ENCODE assay signal across 18 cellular contexts in the genomic region with DNA sequence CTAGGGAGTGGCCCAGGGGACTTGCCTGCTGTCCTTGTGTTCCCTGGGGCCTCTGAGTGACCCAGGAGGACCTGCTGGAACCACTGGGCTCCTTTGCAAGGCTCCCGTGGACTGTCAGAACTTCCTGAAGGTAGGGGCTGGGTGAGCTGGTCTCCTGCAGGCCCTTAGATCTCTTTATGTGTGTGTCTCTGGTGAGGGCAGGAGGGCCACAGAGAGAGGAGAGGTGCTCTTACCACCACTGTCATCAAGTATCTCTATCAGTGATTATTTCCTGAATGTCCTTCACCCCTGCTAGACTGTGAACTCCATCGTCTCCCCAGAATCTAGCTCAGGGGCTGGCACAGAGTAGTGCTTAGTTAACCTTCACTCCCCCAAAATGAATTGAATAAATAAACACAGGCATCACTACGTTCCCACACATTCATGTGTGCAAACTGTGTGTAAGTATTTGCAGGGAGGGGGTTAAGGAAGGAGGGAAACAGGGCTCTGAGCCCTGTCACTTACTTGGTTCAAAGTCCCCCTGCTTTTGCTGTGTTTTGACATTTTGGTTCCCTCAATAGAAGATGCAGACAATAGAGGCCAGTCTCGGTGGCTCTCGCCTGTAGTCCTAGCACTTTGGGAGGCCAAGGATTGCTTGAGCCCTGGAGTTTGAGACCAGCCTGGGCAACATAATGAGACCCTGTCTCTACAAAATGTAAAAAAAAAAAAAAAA.
DNase-seq lines count a peak whose midpoint lies in the region; ATAC-seq, FAIRE-seq and TF ChIP-seq lines count a peak whose summit lies in the region.
"Had no signal": no experiment of that assay in that cellular context is flagged by ENCODE, and none has a peak within 500 bp of the region (broad histone marks: within the 10 kb centered on the region; RNA-seq: fewer than 3 reads in every experiment).

No MANE protein-coding gene starts in this region.

- TF ChIP-seq RAD21 in HepG2 (CRISPR knock-in tag; IDR thresholded peaks at IDR 0.05): no peak

- WGBS in HepG2 (ENCODE audit: low lambda C conversion rate): 2% methylated on average over 4 of the region's 5 CpGs
- 67% methylated on average over 3 of the region's 5 CpGs for WGBS in right lobe of liver (ENCODE audit: insufficient coverage, low coverage, low lambda C conversion rate, missing lambda C conversion rate)
- WGBS in endodermal cell (ENCODE audit: insufficient coverage in 1 of 2, insufficient read length in 1 of 2), 2 experiments: 97 to 98% methylated on average over 3 to 5 of the region's 5 CpGs

- in situ Hi-C loops in HepG2 (cut with HindIII; ENCODE audit: extremely low pct_ligation_motif_present, low pct_unique_long_range_greater_than_20kb): no loop called here

- no peak overlapping the region for H3K27ac ChIP-seq in HepG2 (ENCODE audit: extremely low read length, insufficient read depth, low read length)
- no peak overlapping the region for H3K27ac ChIP-seq in right lobe of liver
- H3K27ac ChIP-seq in endodermal cell (ENCODE audit: low read depth, low read length): no peak overlapping the region

- H3K27ac Mint-ChIP-seq in endodermal cell (no peak overlapping the region), neural crest cell (ENCODE audit: unreplicated experiment) (peak overlapping the region; percentile 57)
- H3K27ac Mint-ChIP-seq: CD8-positive, alpha-beta memory T cell; H9 had no signal

- H3K79me2 ChIP-seq in HepG2 (ENCODE audit: insufficient read depth, low read length): no peaks in the 10 kb centered on the region

- POLR2A ChIA-PET in HepG2 (lab: Yijun Ruan, JAX): no interaction called here

- H3K4me1 Mint-ChIP-seq in endodermal cell (peaks cover 17% of the 10 kb centered on the region), neural crest cell (no peaks in the 10 kb centered on the region)
- H3K4me1 Mint-ChIP-seq: CD4-positive, CD25-positive, alpha-beta regulatory T cell; CD8-positive, alpha-beta memory T cell had no signal

- H3K36me3 Mint-ChIP-seq in endodermal cell (ENCODE audit: low read depth) (peaks cover 4% of the 10 kb centered on the region), neural crest cell (ENCODE audit: low read depth) (no peaks in the 10 kb centered on the region)
- H3K36me3 Mint-ChIP-seq: CD4-positive, CD25-positive, alpha-beta regulatory T cell had no signal

- H3K9ac ChIP-seq in HepG2 (ENCODE audit: insufficient read depth, low read depth, low read length) (no peak overlapping the region), endodermal cell (ENCODE audit: extremely low read depth, low read length, poor library complexity, severe bottlenecking) (no peak overlapping the region)

- intact Hi-C loops in HepG2 (cut with micrococcal nuclease; ENCODE audit: unreplicated experiment): no loop called here
- intact Hi-C loops in right lobe of liver (cut with DNase I): no loop called here
- intact Hi-C loops in posterior cingulate gyrus (cut with DNase I): no loop called here

- peaks cover 2% of the 10 kb centered on the region for H3K27me3 Mint-ChIP-seq in endodermal cell (ENCODE audit: insufficient read depth)
- no peaks in the 10 kb centered on the region for H3K27me3 Mint-ChIP-seq in neural crest cell (ENCODE audit: low read depth)

- no peak for TF ChIP-seq EP300 in HepG2 (IDR thresholded peaks at IDR 0.05; ENCODE audit: low read depth in 2 of 2, low read length in 2 of 2)
- TF ChIP-seq EP300 in HepG2 (CRISPR knock-in tag; IDR thresholded peaks at IDR 0.05; ENCODE audit: borderline replicate concordance): no peak

- TF ChIP-seq CTCF in HepG2 (CRISPR knock-in tag; IDR thresholded peaks at IDR 0.05) (no peak), right lobe of liver (IDR thresholded peaks at IDR 0.05) (no peak), endodermal cell (conservative IDR thresholded peaks at IDR 0.05) (no peak), neural crest cell (conservative IDR thresholded peaks at IDR 0.05) (no peak)

- no peaks in the 10 kb centered on the region for H3K36me3 ChIP-seq in HepG2 (replicated peaks in 1 of 2; ENCODE audit: control insufficient read depth in 1 of 2, insufficient read depth in 2 of 2, low read length in 2 of 2)
- no peaks in the 10 kb centered on the region for H3K36me3 ChIP-seq in right lobe of liver
- H3K36me3 ChIP-seq in endodermal cell (ENCODE audit: control insufficient read depth, insufficient read depth, low read length): no peaks in the 10 kb centered on the region
- H3K36me3 ChIP-seq: BE2C had no signal

- CTCF ChIA-PET in HepG2 (lab: Yijun Ruan, JAX; ENCODE audit: low intra/inter-chr PET ratio, low total read pairs): no interaction called here

- peaks cover 34% of the 10 kb centered on the region for H3K9me3 Mint-ChIP-seq in endodermal cell
- peaks cover 17% of the 10 kb centered on the region for H3K9me3 Mint-ChIP-seq in neural crest cell

- H3K4me3 Mint-ChIP-seq in endodermal cell (no peak overlapping the region), neural crest cell (no peak overlapping the region)
- H3K4me3 Mint-ChIP-seq: CD4-positive, CD25-positive, alpha-beta regulatory T cell; CD8-positive, alpha-beta memory T cell; H9 had no signal

- TF ChIP-seq POLR2A in HepG2 (IDR thresholded peaks at IDR 0.05; ENCODE audit: insufficient read depth in 1 of 2, low read depth in 2 of 2, low read length in 2 of 2) (no peak), right lobe of liver (IDR thresholded peaks at IDR 0.05) (no peak)

- H3K4me2 ChIP-seq in HepG2 (ENCODE audit: low read depth, low read length): 0 out of 2 replicates have a peak overlapping the region, but pooled peaks have one; percentile 3

- ATAC-seq in HepG2 (peak; percentile 60), right lobe of liver (no peak), SK-N-SH treated with all-trans-retinoic acid at 6 μM for 48 hours (no peak)

- H2AFZ ChIP-seq in HepG2 (ENCODE audit: low read length): no peak overlapping the region

- peaks cover 11% of the 10 kb centered on the region for H3K4me1 ChIP-seq in HepG2 (ENCODE audit: insufficient read depth, low read length)
- H3K4me1 ChIP-seq in right lobe of liver: no peaks in the 10 kb centered on the region
- peaks cover 5% of the 10 kb centered on the region for H3K4me1 ChIP-seq in endodermal cell (ENCODE audit: control insufficient read depth, insufficient read depth, low read length)
- H3K4me1 ChIP-seq: BE2C had no signal

- peak; percentile 23 for FAIRE-seq in HepG2 (lab: Jason Lieb, UNC)
- FAIRE-seq: D721Med, GM12891, GM19239, H1, HTR-8/SVneo had no signal

- DNase-seq in HepG2 (ENCODE audit: low spot score) (peak; percentile 26), right lobe of liver (no peak), endodermal cell (peak; percentile 34), neural crest cell (ENCODE audit: low read depth, low spot score) (no peak), cerebellum (ENCODE audit: low spot score) (no peak), posterior cingulate gyrus (no peak)
- DNase-seq: BE2C; C1 segment of cervical spinal cord; CD4-positive, CD25-positive, alpha-beta regulatory T cell; CD8-positive, alpha-beta memory T cell; COR-L47; H9 had no signal

- H4K20me1 ChIP-seq in HepG2 (ENCODE audit: insufficient read depth, low read length): no peaks in the 10 kb centered on the region

- H3K9me3 ChIP-seq in HepG2 (ENCODE audit: low read length): peaks cover 4% of the 10 kb centered on the region; the same call in 1 of the 2 replicates
- no peaks in the 10 kb centered on the region for H3K9me3 ChIP-seq in right lobe of liver
- H3K9me3 ChIP-seq in endodermal cell (ENCODE audit: control insufficient read depth, low read length): peaks cover 28% of the 10 kb centered on the region
- H3K9me3 ChIP-seq: BE2C had no signal

- no TSS peak for BruUV-seq in HepG2 (replicated peaks; lab: Mats Ljungman, UMichigan)

- no peak overlapping the region for H3K4me3 ChIP-seq in HepG2 (replicated peaks in 1 of 3; ENCODE audit: insufficient read depth in 1 of 3, low read depth in 2 of 3, low read length in 3 of 3)
- no peak overlapping the region for H3K4me3 ChIP-seq in right lobe of liver
- no peak overlapping the region for H3K4me3 ChIP-seq in endodermal cell (ENCODE audit: low read length)

- H3K27me3 ChIP-seq in HepG2 (ENCODE audit: control insufficient read depth in 1 of 2, insufficient read depth in 2 of 2, low read length in 2 of 2): peaks cover 0 to 15% of the 10 kb centered on the region in 2 experiments; a peak in 3 of 5 replicates
- no peaks in the 10 kb centered on the region for H3K27me3 ChIP-seq in right lobe of liver
- H3K27me3 ChIP-seq in endodermal cell (ENCODE audit: control insufficient read depth, insufficient read depth, low read length, poor library complexity, severe bottlenecking): no peaks in the 10 kb centered on the region
- H3K27me3 ChIP-seq: BE2C had no signal

TF ChIP-seq in HepG2, 621 proteins besides CTCF, POLR2A, EP300 and RAD21 (continues in another document):
- TF ChIP-seq, protein P1, sequence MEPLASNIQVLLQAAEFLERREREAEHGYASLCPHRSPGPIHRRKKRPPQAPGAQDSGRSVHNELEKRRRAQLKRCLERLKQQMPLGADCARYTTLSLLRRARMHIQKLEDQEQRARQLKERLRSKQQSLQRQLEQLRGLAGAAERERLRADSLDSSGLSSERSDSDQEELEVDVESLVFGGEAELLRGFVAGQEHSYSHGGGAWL (CRISPR knock-in tag; IDR thresholded peaks at IDR 0.05): no peak

TF ChIP-seq in SK-N-SH treated with all-trans-retinoic acid at 6 μM for 48 hours, 23 proteins besides CTCF, POLR2A, EP300 and RAD21 (continues in another document):
- no peak for TF ChIP-seq PPARA (CRISPR knock-in tag; IDR thresholded peaks at IDR 0.05; ENCODE audit: borderline replicate concordance)
- TF ChIP-seq, protein P2, sequence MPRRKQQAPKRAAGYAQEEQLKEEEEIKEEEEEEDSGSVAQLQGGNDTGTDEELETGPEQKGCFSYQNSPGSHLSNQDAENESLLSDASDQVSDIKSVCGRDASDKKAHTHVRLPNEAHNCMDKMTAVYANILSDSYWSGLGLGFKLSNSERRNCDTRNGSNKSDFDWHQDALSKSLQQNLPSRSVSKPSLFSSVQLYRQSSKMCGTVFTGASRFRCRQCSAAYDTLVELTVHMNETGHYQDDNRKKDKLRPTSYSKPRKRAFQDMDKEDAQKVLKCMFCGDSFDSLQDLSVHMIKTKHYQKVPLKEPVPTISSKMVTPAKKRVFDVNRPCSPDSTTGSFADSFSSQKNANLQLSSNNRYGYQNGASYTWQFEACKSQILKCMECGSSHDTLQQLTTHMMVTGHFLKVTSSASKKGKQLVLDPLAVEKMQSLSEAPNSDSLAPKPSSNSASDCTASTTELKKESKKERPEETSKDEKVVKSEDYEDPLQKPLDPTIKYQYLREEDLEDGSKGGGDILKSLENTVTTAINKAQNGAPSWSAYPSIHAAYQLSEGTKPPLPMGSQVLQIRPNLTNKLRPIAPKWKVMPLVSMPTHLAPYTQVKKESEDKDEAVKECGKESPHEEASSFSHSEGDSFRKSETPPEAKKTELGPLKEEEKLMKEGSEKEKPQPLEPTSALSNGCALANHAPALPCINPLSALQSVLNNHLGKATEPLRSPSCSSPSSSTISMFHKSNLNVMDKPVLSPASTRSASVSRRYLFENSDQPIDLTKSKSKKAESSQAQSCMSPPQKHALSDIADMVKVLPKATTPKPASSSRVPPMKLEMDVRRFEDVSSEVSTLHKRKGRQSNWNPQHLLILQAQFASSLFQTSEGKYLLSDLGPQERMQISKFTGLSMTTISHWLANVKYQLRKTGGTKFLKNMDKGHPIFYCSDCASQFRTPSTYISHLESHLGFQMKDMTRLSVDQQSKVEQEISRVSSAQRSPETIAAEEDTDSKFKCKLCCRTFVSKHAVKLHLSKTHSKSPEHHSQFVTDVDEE (CRISPR knock-in tag; IDR thresholded peaks at IDR 0.05): no peak
- no peak for TF ChIP-seq OSR1 (CRISPR knock-in tag; IDR thresholded peaks at IDR 0.05)

Comparison
In these comparisons a context has a peak if more than half of its experiments do, and no peak if none do; other contexts are left out.
1. DNase-seq: peak in HepG2 (single experiment) and endodermal cell (single experiment); none in right lobe of liver (0 of 3), neural crest cell (single experiment), cerebellum (single experiment) and posterior cingulate gyrus (0 of 10).